Comparison of ENCODE assay signal across 8 cellular contexts in genomic region chr3:148727242-148727641, GRCh38. TPM values are rescaled to one million over a fixed set of nuclear protein-coding genes. Genes with fewer than 3 reads are reported as not detected.
A peak's percentile ranks its signal among the peaks of the same experiment; 100 is the strongest.
DNase-seq lines count a peak whose midpoint lies in the region; ATAC-seq and TF ChIP-seq lines count a peak whose summit lies in the region.

No MANE protein-coding gene starts in this region.

- intact Hi-C loops in heart right ventricle (cut with DNase I): loop anchor here in 2 of 10 donors (2.0 to 10.0 kb wide), 2 partner anchors 218 to 352 kb away; no protein-coding TSS in a partner anchor
- intact Hi-C loops in sciatic nerve (cut with DNase I): no loop called here

- ATAC-seq in heart right ventricle (no peak), foreskin keratinocyte (no peak), sciatic nerve (peak; percentile 58), HG02571 (IDR thresholded peaks at IDR 0.05; ENCODE audit: unreplicated experiment) (no peak)

- in situ Hi-C loops in SK-MEL-5 (cut with HindIII; ENCODE audit: low pct_unique_long_range_greater_than_20kb, low sequenced_read_pairs): no loop called here

- no peaks in the 10 kb centered on the region for H3K36me3 ChIP-seq in cardiac muscle cell
- no peaks in the 10 kb centered on the region for H3K36me3 ChIP-seq in heart right ventricle
- H3K36me3 ChIP-seq in MM.1S (replicated peaks; ENCODE audit: insufficient read depth, low read length): no peaks in the 10 kb centered on the region

- H4K20me1 ChIP-seq in MM.1S (ENCODE audit: insufficient read depth, low read length): no peaks in the 10 kb centered on the region

- POLR2A ChIA-PET in HEK293T (lab: Yijun Ruan, JAX): no interaction called here

- no peaks in the 10 kb centered on the region for H3K79me2 ChIP-seq in MM.1S (ENCODE audit: low read length)

- H3K4me2 ChIP-seq in MM.1S (ENCODE audit: low read depth, low read length): peak overlapping the region; percentile 2; the same call in 1 of the 2 replicates

- H2AFZ ChIP-seq in MM.1S (ENCODE audit: low read length): peak overlapping the region; percentile 34; the same call in 1 of the 2 replicates

- no peaks in the 10 kb centered on the region for H3K9me3 ChIP-seq in cardiac muscle cell (ENCODE audit: low read depth)
- H3K9me3 ChIP-seq in heart right ventricle: no peaks in the 10 kb centered on the region
- no peaks in the 10 kb centered on the region for H3K9me3 ChIP-seq in MM.1S (replicated peaks; ENCODE audit: insufficient read depth, low read length)

- no peak overlapping the region for H3K27ac ChIP-seq in cardiac muscle cell
- no peak overlapping the region for H3K27ac ChIP-seq in heart right ventricle
- no peak overlapping the region for H3K27ac ChIP-seq in MM.1S (ENCODE audit: low read length)
- no peak overlapping the region for H3K27ac ChIP-seq in foreskin keratinocyte

- no peaks in the 10 kb centered on the region for H3K4me1 ChIP-seq in cardiac muscle cell (ENCODE audit: low read depth)
- H3K4me1 ChIP-seq in heart right ventricle: peaks cover 0 to 10% (median 0%) of the 10 kb centered on the region in 9 donors
- H3K4me1 ChIP-seq in MM.1S (ENCODE audit: low read length): no peaks in the 10 kb centered on the region
- H3K4me1 ChIP-seq in foreskin keratinocyte: no peaks in the 10 kb centered on the region

- no peak overlapping the region for H3K9ac ChIP-seq in MM.1S (ENCODE audit: low read length)

- H3K4me3 ChIP-seq in cardiac muscle cell: no peak overlapping the region
- H3K4me3 ChIP-seq in heart right ventricle: no peak overlapping the region
- no peak overlapping the region for H3K4me3 ChIP-seq in MM.1S (ENCODE audit: low read length)

- TF ChIP-seq CTCF in cardiac muscle cell (IDR thresholded peaks at IDR 0.05; ENCODE audit: low read depth, low read length) (peak; percentile 29), heart right ventricle (IDR thresholded peaks at IDR 0.05) (peak in 4 of 9 donors; percentile 12 to 40 (median 16)), MM.1S (IDR thresholded peaks at IDR 0.05; ENCODE audit: low read length) (peak; percentile 80), foreskin keratinocyte (conservative IDR thresholded peaks at IDR 0.05) (peak; percentile 33)

- WGBS in heart right ventricle, 2 donors: 38 to 46% methylated on average over 5 of the region's 5 CpGs

- DNase-seq in cardiac muscle cell (ENCODE audit: low read depth in 1 of 2, low spot score in 1 of 2) (peak; percentile 13 to 23), heart right ventricle (no peak), HEK293T (ENCODE audit: extremely low spot score) (peak; percentile 61), MM.1S (peak; percentile 73), SK-MEL-5 (ENCODE audit: low read depth, low spot score) (peak; percentile 74), foreskin keratinocyte (no peak), sciatic nerve (ENCODE audit: low spot score) (no peak)

- H3K9me2 ChIP-seq in MM.1S (replicated peaks; ENCODE audit: insufficient read depth, low read length): no peaks in the 10 kb centered on the region

- H3F3A ChIP-seq in MM.1S (ENCODE audit: insufficient read depth, low read length): no peaks in the 10 kb centered on the region

- CTCF ChIA-PET in HEK293T (lab: Yijun Ruan, JAX): interaction anchor here (0.7 to 0.9 kb wide), 2 partner anchors 147 to 219 kb away, joined by 3 read pairs; no protein-coding TSS in a partner anchor

- H3K27me3 ChIP-seq in cardiac muscle cell: no peaks in the 10 kb centered on the region
- H3K27me3 ChIP-seq in heart right ventricle: no peaks in the 10 kb centered on the region
- no peaks in the 10 kb centered on the region for H3K27me3 ChIP-seq in MM.1S (replicated peaks; ENCODE audit: insufficient read depth, low read length)
- H3K27me3 ChIP-seq in foreskin keratinocyte: no peaks in the 10 kb centered on the region

TF ChIP-seq in HEK293T, 16 proteins besides CTCF, POLR2A, EP300 and RAD21:
- peak; percentile 37 for TF ChIP-seq PKNOX1 (IDR thresholded peaks at IDR 0.05)
- TF ChIP-seq BHLHE40 (IDR thresholded peaks at IDR 0.05; ENCODE audit: borderline replicate concordance): no peak
TF ChIP-seq in HEK293T: peak in this region for 1.

RNA-seq across cellular contexts. Expression of gene AGTR1, which starts 29.5 kb away (rescaled TPM):
- total RNA-seq in cardiac muscle cell (not detected in 2 replicates), heart right ventricle (1 to 10 TPM in 3 of 10 donors, under 1 TPM in 7; 0.28 to 3.6 (median 0.80) TPM), foreskin keratinocyte (not detected in 2 replicates), sciatic nerve (7.2 TPM)
- polyA plus RNA-seq in cardiac muscle cell (not detected in 2 replicates), heart right ventricle (1 to 10 TPM; 2.5 to 4.5 TPM), foreskin keratinocyte (not detected in 2 replicates)
- 0.08 and 0.13 TPM in 2 replicates for total RNA-seq in SK-MEL-5 (2014; rRNA removed; shearing (Covaris generic))
- 0.13 TPM in 1 of 2 replicates, not detected in the other for polyA plus RNA-seq in SK-MEL-5 (2015; cell fraction: cytosol; rRNA removed)
- not detected in 2 replicates for polyA plus RNA-seq in SK-MEL-5 (2015; cell fraction: nucleus; rRNA removed)

Comparison
In these comparisons a context has a peak if more than half of its experiments do, and no peak if none do; other contexts are left out.
1. DNase-seq: peak in cardiac muscle cell (2 of 2), HEK293T (single experiment), MM.1S (single experiment) and SK-MEL-5 (single experiment); none in heart right ventricle (0 of 2), foreskin keratinocyte (0 of 2) and sciatic nerve (single experiment).